Comparison of ENCODE assay signal across 8 cellular contexts in genomic region chr11:64688534-64688982, GRCh38. TPM values are rescaled to one million over a fixed set of nuclear protein-coding genes. Genes with fewer than 3 reads are reported as not detected.
DNase-seq lines count a peak whose midpoint lies in the region; ATAC-seq and TF ChIP-seq lines count a peak whose summit lies in the region.

No MANE protein-coding gene starts in this region.

- H3K36me3 ChIP-seq in NT2/D1 (ENCODE audit: insufficient read depth, insufficient read length, low read length) = no peaks in the 10 kb centered on the region
- H3K36me3 ChIP-seq in endodermal cell (ENCODE audit: control insufficient read depth, insufficient read depth, low read length) = no peaks in the 10 kb centered on the region
- H3K36me3 ChIP-seq in mesodermal cell (ENCODE audit: control insufficient read depth, insufficient read depth, low read length) = no peaks in the 10 kb centered on the region

- peak overlapping the region; percentile 60 for H3K4me3 ChIP-seq in AG10803 (ENCODE audit: low read length)
- peak overlapping the region; percentile 50 for H3K4me3 ChIP-seq in NT2/D1 (ENCODE audit: insufficient read length, low read depth)
- H3K4me3 ChIP-seq in endodermal cell (ENCODE audit: low read length) = peak overlapping the region; percentile 87
- H3K4me3 ChIP-seq in mesodermal cell (ENCODE audit: extremely low read depth, insufficient read depth, low read length, poor library complexity, severe bottlenecking) = peak overlapping the region; percentile 47

- ATAC-seq in GM19324 (IDR thresholded peaks at IDR 0.05; ENCODE audit: low FRiP score, unreplicated experiment) = peak; percentile 82
- peak; percentile 98 for ATAC-seq in activated CD8-positive, alpha-beta memory T cell treated with anti-CD3 and anti-CD28 coated beads, Interleukin-2, amount 10 ng/mL, durations not matched to agents 7 days and 5 days

- CTCF ChIA-PET in activated CD8-positive, alpha-beta memory T cell treated with anti-CD3 and anti-CD28 coated beads, Interleukin-2, amount 10 ng/mL, durations not matched to agents 7 days and 5 days (lab: Charles Lee) = interaction anchor here (0.6 to 2.7 kb wide), 38 partner anchors 9 to 370 kb away, joined by 3 to 42 read pairs (median 4); partner anchors contain the start of genes CDC42BPG, PRDX5 and RASGRP2

- H3K27ac ChIP-seq in endodermal cell (ENCODE audit: low read depth, low read length) (no peak overlapping the region), mesodermal cell (ENCODE audit: low read depth, low read length, severe bottlenecking) (no peak overlapping the region)

- DNase-seq in AG10803 (ENCODE audit: low read depth) (peak; percentile 75), HuH-7 (ENCODE audit: low spot score) (peak; percentile 70), NT2/D1 (ENCODE audit: low read depth, low spot score) (peak; percentile 94), endodermal cell (peak; percentile 99)
- peak; percentile 93 for DNase-seq in activated CD8-positive, alpha-beta memory T cell treated with anti-CD3 and anti-CD28 coated beads, Interleukin-2, amount 10 ng/mL, durations not matched to agents 7 days and 5 days
- DNase-seq in stimulated activated CD8-positive, alpha-beta memory T cell treated with anti-CD3 and anti-CD28 coated beads, Interleukin-15, amount 100 ng/mL, for 1 hour (ENCODE audit: low read depth) = peak; percentile 89

- no peaks in the 10 kb centered on the region for H3K9me3 ChIP-seq in NT2/D1 (ENCODE audit: insufficient read depth, low read length)
- H3K9me3 ChIP-seq in endodermal cell (ENCODE audit: control insufficient read depth, low read length) = no peaks in the 10 kb centered on the region
- no peaks in the 10 kb centered on the region for H3K9me3 ChIP-seq in mesodermal cell (ENCODE audit: control insufficient read depth, low read length)

- H3K27ac Mint-ChIP-seq in activated CD8-positive, alpha-beta memory T cell treated with anti-CD3 and anti-CD28 coated beads, Interleukin-2, amount 10 ng/mL, durations not matched to agents 7 days and 5 days = no peak overlapping the region
- H3K27ac Mint-ChIP-seq in endodermal cell = peak overlapping the region; percentile 96

- H3K9me3 Mint-ChIP-seq in activated CD8-positive, alpha-beta memory T cell treated with anti-CD3 and anti-CD28 coated beads, Interleukin-2, amount 10 ng/mL, durations not matched to agents 7 days and 5 days (ENCODE audit: low read depth) = no peaks in the 10 kb centered on the region
- no peaks in the 10 kb centered on the region for H3K9me3 Mint-ChIP-seq in endodermal cell

- H3K4me1 Mint-ChIP-seq in activated CD8-positive, alpha-beta memory T cell treated with anti-CD3 and anti-CD28 coated beads, Interleukin-2, amount 10 ng/mL, durations not matched to agents 7 days and 5 days = peaks cover 23% of the 10 kb centered on the region
- H3K4me1 Mint-ChIP-seq in endodermal cell = peaks cover 3% of the 10 kb centered on the region

- H3K9ac ChIP-seq in NT2/D1 (ENCODE audit: insufficient read length, low read depth) (peak overlapping the region; percentile 69), endodermal cell (ENCODE audit: extremely low read depth, low read length, poor library complexity, severe bottlenecking) (peak overlapping the region; percentile 47)

- 0% methylated on average over 12 of the region's 13 CpGs for WGBS in endodermal cell (ENCODE audit: insufficient coverage in 1 of 2, insufficient read length in 1 of 2), 2 experiments
- WGBS in mesodermal cell (ENCODE audit: insufficient coverage in 2 of 2), 2 experiments = 2% methylated on average over 10 to 12 of the region's 13 CpGs

- peaks cover 2% of the 10 kb centered on the region for H3K4me1 ChIP-seq in NT2/D1 (ENCODE audit: insufficient read depth, insufficient read length)
- H3K4me1 ChIP-seq in endodermal cell (ENCODE audit: control insufficient read depth, insufficient read depth, low read length) = no peaks in the 10 kb centered on the region
- H3K4me1 ChIP-seq in mesodermal cell (ENCODE audit: control insufficient read depth, insufficient read depth, low read length, poor library complexity, severe bottlenecking) = peaks cover 2% of the 10 kb centered on the region

- TF ChIP-seq CTCF in AG10803 (conservative IDR thresholded peaks at IDR 0.05; ENCODE audit: low read length) (peak; percentile 75), endodermal cell (conservative IDR thresholded peaks at IDR 0.05) (peak; percentile 99)

- peak overlapping the region; percentile 45 for H3K4me3 Mint-ChIP-seq in activated CD8-positive, alpha-beta memory T cell treated with anti-CD3 and anti-CD28 coated beads, Interleukin-2, amount 10 ng/mL, durations not matched to agents 7 days and 5 days
- H3K4me3 Mint-ChIP-seq in endodermal cell = peak overlapping the region; percentile 69

- H3K27me3 ChIP-seq in NT2/D1 (ENCODE audit: insufficient read depth, insufficient read length) (peaks cover 12% of the 10 kb centered on the region), endodermal cell (ENCODE audit: control insufficient read depth, insufficient read depth, low read length, poor library complexity, severe bottlenecking) (peaks cover 24% of the 10 kb centered on the region)

- no peaks in the 10 kb centered on the region for H3K36me3 Mint-ChIP-seq in activated CD8-positive, alpha-beta memory T cell treated with anti-CD3 and anti-CD28 coated beads, Interleukin-2, amount 10 ng/mL, durations not matched to agents 7 days and 5 days
- no peaks in the 10 kb centered on the region for H3K36me3 Mint-ChIP-seq in endodermal cell (ENCODE audit: low read depth)

- peaks cover 31% of the 10 kb centered on the region for H3K27me3 Mint-ChIP-seq in activated CD8-positive, alpha-beta memory T cell treated with anti-CD3 and anti-CD28 coated beads, Interleukin-2, amount 10 ng/mL, durations not matched to agents 7 days and 5 days
- peaks cover 62% of the 10 kb centered on the region for H3K27me3 Mint-ChIP-seq in endodermal cell (ENCODE audit: insufficient read depth)

RNA-seq across cellular contexts. Expression of gene NRXN2, which starts 34.4 kb away (rescaled TPM):
- total RNA-seq in activated CD8-positive, alpha-beta memory T cell treated with anti-CD3 and anti-CD28 coated beads, Interleukin-2, amount 10 ng/mL, durations not matched to agents 7 days and 5 days = under 1 TPM; 0.23 to 0.40 TPM
- total RNA-seq in endodermal cell = 1 to 10 TPM in 1 of 2 donors, under 1 TPM in 1; 1.00 to 1.5 TPM
- polyA plus RNA-seq in endodermal cell (2013, experiment 1 of 2) = 26.7 TPM
- 29.3 TPM for polyA plus RNA-seq in endodermal cell (2013, experiment 2 of 2)
- polyA plus RNA-seq in mesodermal cell (2013, experiment 1 of 2) = 9.7 TPM
- 5.8 TPM for polyA plus RNA-seq in mesodermal cell (2013, experiment 2 of 2)

RNA-seq across cellular contexts. Expression of gene RASGRP2, which starts 55.4 kb away (rescaled TPM):
- total RNA-seq in activated CD8-positive, alpha-beta memory T cell treated with anti-CD3 and anti-CD28 coated beads, Interleukin-2, amount 10 ng/mL, durations not matched to agents 7 days and 5 days = 100 to 1,000 TPM in 1 of 2 experiments, 10 to 100 TPM in 1; 77.3 to 123 TPM
- total RNA-seq in endodermal cell = 1 to 10 TPM in 1 of 2 donors, under 1 TPM in 1; 0.86 to 1.9 TPM
- polyA plus RNA-seq in endodermal cell (2013, experiment 1 of 2) = 5.0 TPM
- polyA plus RNA-seq in endodermal cell (2013, experiment 2 of 2) = 3.8 TPM
- polyA plus RNA-seq in mesodermal cell (2013, experiment 1 of 2) = 18.7 TPM
- 14.0 TPM for polyA plus RNA-seq in mesodermal cell (2013, experiment 2 of 2)

Comparison
In these comparisons a context has a peak if more than half of its experiments do, and no peak if none do; other contexts are left out.
1. RNA of gene RASGRP2, which starts 55.4 kb away (total RNA-seq): 77.3 to 123 TPM in activated CD8-positive, alpha-beta memory T cell treated with anti-CD3 and anti-CD28 coated beads, Interleukin-2, amount 10 ng/mL, durations not matched to agents 7 days and 5 days; 0.86 to 1.9 TPM in endodermal cell; every median in the first group is over 10 times any median in the second.
2. Peak in every context shown above with its lines, with median percentiles within 50 percentile points of each other: DNase-seq and H3K4me3 ChIP-seq.